33 cellular contexts compared by ENCODE assay signal in the genomic region with DNA sequence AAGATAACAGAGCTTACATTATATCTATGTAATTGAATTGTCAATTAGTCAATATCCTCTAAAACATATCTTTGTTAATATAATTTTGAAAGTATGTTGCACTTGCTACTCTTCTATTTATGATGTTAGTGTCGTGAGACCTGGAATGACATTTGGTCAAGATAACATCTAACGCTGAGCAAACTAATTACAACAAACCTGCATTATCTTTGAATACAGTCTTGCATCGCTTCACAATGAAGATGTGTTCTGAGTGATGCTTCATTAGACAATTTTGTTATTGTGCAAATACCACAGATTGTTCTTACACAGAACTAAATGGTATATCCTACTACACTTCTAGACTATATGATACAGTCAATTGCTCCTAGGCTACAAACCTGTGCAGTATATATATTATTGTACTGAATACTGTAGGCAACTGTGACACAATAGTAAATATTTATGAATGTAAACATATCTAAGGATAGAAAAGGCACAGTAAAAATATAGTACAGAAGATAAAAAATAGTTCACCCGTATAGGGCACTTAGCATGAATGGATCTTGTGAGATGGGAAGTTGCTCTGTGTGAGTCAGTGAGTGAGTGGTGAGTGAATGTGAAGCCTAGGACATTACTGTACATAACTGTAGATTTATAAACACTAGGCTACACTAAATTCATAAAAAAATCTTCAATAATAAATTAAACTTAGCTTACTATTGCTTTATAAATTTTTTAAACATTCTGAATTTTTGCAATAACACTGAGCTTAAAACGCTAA.
DNase-seq lines count a peak whose midpoint lies in the region; ATAC-seq, FAIRE-seq and TF ChIP-seq lines count a peak whose summit lies in the region.
"Had no signal": no experiment of that assay in that cellular context is flagged by ENCODE, and none has a peak within 500 bp of the region (broad histone marks: within the 10 kb centered on the region; RNA-seq: fewer than 3 reads in every experiment).

No MANE protein-coding gene starts in this region.

- H3K4me3 Mint-ChIP-seq in neural progenitor cell: no peak overlapping the region
- H3K4me3 Mint-ChIP-seq: activated CD4-positive, alpha-beta memory T cell treated with anti-CD3 and anti-CD28 coated beads for 36 hours; activated naive CD4-positive, alpha-beta T cell treated with anti-CD3 and anti-CD28 coated beads, Interleukin-2, amount 50 U/mL, for 24 hours; activated T-helper 17 cell treated with anti-CD3 and anti-CD28 coated beads, Interleukin-2, amount 50 U/mL, for 72 hours; CD4-positive, alpha-beta T cell; IgD-negative memory B cell; stimulated activated naive B cell treated with anti-CD40 and anti-IgM and Interleukin-4, amounts not matched to agents 10 μg/mL and 1 μg/mL and 100 μg/mL, for 72 hours had no signal

- H3K9ac ChIP-seq in Karpas-422 (ENCODE audit: low read length) (no peak overlapping the region), GM12878 (ENCODE audit: control insufficient read depth, insufficient read depth, low read length) (no peak overlapping the region), neural progenitor cell (no peak overlapping the region)

- H3K9me3 ChIP-seq in Karpas-422 (ENCODE audit: low read length): peaks cover 5% of the 10 kb centered on the region; the same call in 1 of the 2 replicates
- no peaks in the 10 kb centered on the region for H3K9me3 ChIP-seq in GM12878 (replicated peaks; ENCODE audit: control insufficient read depth, insufficient read depth, low read length)
- H3K9me3 ChIP-seq in esophagus muscularis mucosa: no peaks in the 10 kb centered on the region
- H3K9me3 ChIP-seq in neural progenitor cell (ENCODE audit: low read depth): no peaks in the 10 kb centered on the region
- H3K9me3 ChIP-seq: HAP-1, neutrophil, prostate gland, suprapubic skin had no signal

- H2AFZ ChIP-seq in Karpas-422 (ENCODE audit: low read length): peak overlapping the region; percentile 36
- H2AFZ ChIP-seq in GM12878 (ENCODE audit: control insufficient read depth, low read depth, low read length): no peak overlapping the region
- H2AFZ ChIP-seq in neural progenitor cell (replicated peaks): no peak overlapping the region

- TF ChIP-seq CTCF in GM12878 (IDR thresholded peaks at IDR 0.05 in 2 of 3, conservative IDR thresholded peaks at IDR 0.05 in 1 of 3; ENCODE audit: control insufficient read depth in 2 of 3, extremely low read depth in 1 of 3, insufficient read depth in 1 of 3, low read depth in 3 of 3, low read length in 3 of 3) (no peak), esophagus muscularis mucosa (IDR thresholded peaks at IDR 0.05) (no peak), neural progenitor cell (IDR thresholded peaks at IDR 0.05) (no peak)

- POLR2A ChIA-PET in GM12878 (lab: Charles Lee): no interaction called here

- SMC1A ChIA-PET in GM12878 (lab: Charles Lee; ENCODE audit: uncharacterized antibody, unreplicated experiment): interaction anchor here (0.7 to 2.0 kb wide), 12 partner anchors 10 to 182 kb away, joined by 3 to 10 read pairs (median 4); no protein-coding TSS in a partner anchor

- in situ Hi-C loops in GM12878 (cut with MboI): no loop called here

- no peak overlapping the region for H3K27ac ChIP-seq in Karpas-422 (ENCODE audit: low read length)
- H3K27ac ChIP-seq in GM12878 (ENCODE audit: control insufficient read depth, insufficient read depth): no peak overlapping the region
- H3K27ac ChIP-seq in esophagus muscularis mucosa (replicated peaks in 1 of 4): no peak overlapping the region
- no peak overlapping the region for H3K27ac ChIP-seq in neural progenitor cell
- H3K27ac ChIP-seq: epithelial cell of prostate, neutrophil, prostate gland, suprapubic skin had no signal

- TF ChIP-seq POLR2A in GM12878 (IDR thresholded peaks at IDR 0.05; ENCODE audit: low read depth, low read length) (no peak), esophagus muscularis mucosa (IDR thresholded peaks at IDR 0.05; ENCODE audit: low read depth) (no peak)

- CTCF ChIA-PET in GM12878 (lab: Yijun Ruan, JAX): interaction anchor here (1.4 kb wide), 1 partner anchor 49 kb away, joined by 3 read pairs; no protein-coding TSS in a partner anchor

- no peak overlapping the region for H3K27ac Mint-ChIP-seq in neural progenitor cell
- H3K27ac Mint-ChIP-seq: activated CD4-positive, alpha-beta memory T cell treated with anti-CD3 and anti-CD28 coated beads for 36 hours; activated naive CD4-positive, alpha-beta T cell treated with anti-CD3 and anti-CD28 coated beads, Interleukin-2, amount 50 U/mL, for 24 hours; activated T-helper 17 cell treated with anti-CD3 and anti-CD28 coated beads, Interleukin-2, amount 50 U/mL, for 72 hours; CD4-positive, alpha-beta T cell; IgD-negative memory B cell; stimulated activated naive B cell treated with anti-CD40 and anti-IgM and Interleukin-4, amounts not matched to agents 10 μg/mL and 1 μg/mL and 100 μg/mL, for 72 hours had no signal

- no peaks in the 10 kb centered on the region for H3K27me3 ChIP-seq in Karpas-422 (ENCODE audit: low read length)
- no peaks in the 10 kb centered on the region for H3K27me3 ChIP-seq in GM12878 (replicated peaks in 1 of 2; ENCODE audit: control insufficient read depth in 2 of 2, insufficient read depth in 2 of 2, low read length in 1 of 2)
- no peaks in the 10 kb centered on the region for H3K27me3 ChIP-seq in esophagus muscularis mucosa
- no peaks in the 10 kb centered on the region for H3K27me3 ChIP-seq in neural progenitor cell
- H3K27me3 ChIP-seq: neutrophil, suprapubic skin had no signal

- H3K36me3 ChIP-seq in Karpas-422 (ENCODE audit: insufficient read depth, low read length) (no peaks in the 10 kb centered on the region), GM12878 (ENCODE audit: control insufficient read depth in 2 of 2, insufficient read depth in 2 of 2, low read length in 1 of 2) (no peaks in the 10 kb centered on the region), esophagus muscularis mucosa (no peaks in the 10 kb centered on the region), neural progenitor cell (no peaks in the 10 kb centered on the region)
- H3K36me3 ChIP-seq: HAP-1, neutrophil, prostate gland, suprapubic skin had no signal

- H3K9me2 ChIP-seq in Karpas-422 (replicated peaks; ENCODE audit: insufficient read depth, low read length): no peaks in the 10 kb centered on the region

- H3K36me3 Mint-ChIP-seq in neural progenitor cell: no peaks in the 10 kb centered on the region
- H3K36me3 Mint-ChIP-seq: activated CD4-positive, alpha-beta memory T cell treated with anti-CD3 and anti-CD28 coated beads for 36 hours; activated naive CD4-positive, alpha-beta T cell treated with anti-CD3 and anti-CD28 coated beads, Interleukin-2, amount 50 U/mL, for 24 hours; IgD-negative memory B cell; stimulated activated naive B cell treated with anti-CD40 and anti-IgM and Interleukin-4, amounts not matched to agents 10 μg/mL and 1 μg/mL and 100 μg/mL, for 72 hours had no signal

- no peak overlapping the region for H3K4me3 ChIP-seq in Karpas-422 (ENCODE audit: low read length)
- H3K4me3 ChIP-seq in GM12878: no peak overlapping the region
- H3K4me3 ChIP-seq in esophagus muscularis mucosa: no peak overlapping the region
- H3K4me3 ChIP-seq in neural progenitor cell: no peak overlapping the region
- H3K4me3 ChIP-seq: HAP-1, prostate gland, suprapubic skin had no signal

- H3K79me2 ChIP-seq in Karpas-422 (ENCODE audit: low read length): no peaks in the 10 kb centered on the region
- no peaks in the 10 kb centered on the region for H3K79me2 ChIP-seq in GM12878 (ENCODE audit: control insufficient read depth, insufficient read depth, low read length)
- no peaks in the 10 kb centered on the region for H3K79me2 ChIP-seq in neural progenitor cell (ENCODE audit: low read depth)

- TF ChIP-seq EP300 in GM12878 (IDR thresholded peaks at IDR 0.05; ENCODE audit: borderline replicate concordance in 1 of 2, control insufficient read depth in 1 of 2, low read depth in 2 of 2, low read length in 2 of 2): no peak
- TF ChIP-seq EP300 in esophagus muscularis mucosa (IDR thresholded peaks at IDR 0.05): no peak

- H4K20me1 ChIP-seq in Karpas-422 (ENCODE audit: insufficient read depth, low read depth, low read length) (no peaks in the 10 kb centered on the region), GM12878 (ENCODE audit: control insufficient read depth, insufficient read depth) (no peaks in the 10 kb centered on the region), neural progenitor cell (ENCODE audit: low read depth) (no peaks in the 10 kb centered on the region)

- WGBS in GM12878 (ENCODE audit: insufficient coverage, insufficient replicate concordance, low lambda C conversion rate, missing lambda C conversion rate): 58% methylated on average over 5 of the region's 5 CpGs
- 90% methylated on average over 5 of the region's 5 CpGs for WGBS in esophagus muscularis mucosa

- H3K4me1 ChIP-seq in Karpas-422 (ENCODE audit: low read length) (no peaks in the 10 kb centered on the region), GM12878 (ENCODE audit: control insufficient read depth, insufficient read depth, low read length) (no peaks in the 10 kb centered on the region), esophagus muscularis mucosa (no peaks in the 10 kb centered on the region), neural progenitor cell (peaks cover 3% of the 10 kb centered on the region)
- H3K4me1 ChIP-seq: HAP-1, prostate gland, suprapubic skin had no signal

- intact Hi-C loops in GM12878 (cut with micrococcal nuclease; ENCODE audit: unreplicated experiment): no loop called here
- intact Hi-C loops in esophagus muscularis mucosa (cut with DNase I): no loop called here

- peak; percentile 12; the same call in 1 of the 3 replicates for ATAC-seq in GM12878
- ATAC-seq: activated T-helper 17 cell treated with anti-CD3 and anti-CD28 coated beads, Interleukin-2, amount 50 U/mL, for 72 hours; Right ventricle myocardium inferior; sciatic nerve; stimulated activated naive B cell treated with anti-CD40 and anti-IgM and Interleukin-4, amounts not matched to agents 10 μg/mL and 1 μg/mL and 100 μg/mL, for 72 hours had no signal

- H3F3A ChIP-seq in neural progenitor cell (ENCODE audit: low read depth): no peaks in the 10 kb centered on the region

- no peak for TF ChIP-seq RAD21 in GM12878 (IDR thresholded peaks at IDR 0.05; ENCODE audit: insufficient read depth, low read depth, low read length)

- RAD21 ChIA-PET in GM12878 (lab: Charles Lee; ENCODE audit: unreplicated experiment): interaction anchor here (0.7 to 1.6 kb wide), 2 partner anchors 12 to 196 kb away, joined by 3 to 5 read pairs; no protein-coding TSS in a partner anchor

- peaks cover under 1% of the 10 kb centered on the region for H3K4me1 Mint-ChIP-seq in neural progenitor cell
- H3K4me1 Mint-ChIP-seq: activated naive CD4-positive, alpha-beta T cell treated with anti-CD3 and anti-CD28 coated beads, Interleukin-2, amount 50 U/mL, for 24 hours; activated T-helper 17 cell treated with anti-CD3 and anti-CD28 coated beads, Interleukin-2, amount 50 U/mL, for 72 hours; IgD-negative memory B cell; stimulated activated naive B cell treated with anti-CD40 and anti-IgM and Interleukin-4, amounts not matched to agents 10 μg/mL and 1 μg/mL and 100 μg/mL, for 72 hours had no signal

- no TSS peak for BruUV-seq in GM12878 (replicated peaks; lab: Mats Ljungman, UMichigan)

- DNase-seq in DMS153 (lab: John Stamatoyannopoulos, UW) (peak; percentile 19), DMS153 treated with DMSO at 0.1 percent for 48 hours (lab: John Stamatoyannopoulos, UW; ENCODE audit: unreplicated experiment) (no peak), Karpas-422 (no peak), NCI-H69 (lab: John Stamatoyannopoulos, UW) (peak; percentile 85), GM12878 (ENCODE audit: low read depth, low spot score) (no peak), esophagus muscularis mucosa (ENCODE audit: extremely low spot score) (no peak), EL (no peak), neural progenitor cell (ENCODE audit: low spot score) (no peak)
- DNase-seq: activated CD4-positive, alpha-beta memory T cell treated with anti-CD3 and anti-CD28 coated beads for 36 hours; activated CD8-positive, alpha-beta memory T cell treated with anti-CD3 and anti-CD28 coated beads, Interleukin-2, amount 50 U/mL, for 48 hours; AML-193; amygdala; CD4-positive, alpha-beta T cell; effector CD4-positive, alpha-beta T cell; GF-D8; kidney; NCI-H1048; NCI-H82; OCI-M1; stimulated activated naive B cell treated with anti-CD40 and anti-IgM and Interleukin-4, amounts not matched to agents 10 μg/mL and 1 μg/mL and 100 μg/mL, for 72 hours; T-helper 1 cell had no signal

- no peaks in the 10 kb centered on the region for H3K9me3 Mint-ChIP-seq in neural progenitor cell
- H3K9me3 Mint-ChIP-seq: activated naive CD4-positive, alpha-beta T cell treated with anti-CD3 and anti-CD28 coated beads, Interleukin-2, amount 50 U/mL, for 24 hours had no signal

- H3K4me2 ChIP-seq in Karpas-422 (ENCODE audit: low read depth, low read length, poor library complexity, severe bottlenecking) (no peak overlapping the region), GM12878 (ENCODE audit: control insufficient read depth, insufficient read depth) (no peak overlapping the region), neural progenitor cell (no peak overlapping the region)

- H3K27me3 Mint-ChIP-seq in neural progenitor cell (ENCODE audit: insufficient read depth, low read depth): no peaks in the 10 kb centered on the region
- H3K27me3 Mint-ChIP-seq: activated CD4-positive, alpha-beta memory T cell treated with anti-CD3 and anti-CD28 coated beads for 36 hours; activated naive CD4-positive, alpha-beta T cell treated with anti-CD3 and anti-CD28 coated beads, Interleukin-2, amount 50 U/mL, for 24 hours; activated T-helper 17 cell treated with anti-CD3 and anti-CD28 coated beads, Interleukin-2, amount 50 U/mL, for 72 hours; CD4-positive, alpha-beta T cell; IgD-negative memory B cell; stimulated activated naive B cell treated with anti-CD40 and anti-IgM and Interleukin-4, amounts not matched to agents 10 μg/mL and 1 μg/mL and 100 μg/mL, for 72 hours had no signal

- peak; percentile 75 for FAIRE-seq in GM12878 (lab: Jason Lieb, UNC)
- FAIRE-seq: bronchial epithelial cell, colon had no signal

Comparison
In these comparisons a context has a peak if more than half of its experiments do, and no peak if none do; other contexts are left out.
1. DNase-seq: peak in DMS153 (single experiment) and NCI-H69 (single experiment); none in DMS153 treated with DMSO at 0.1 percent for 48 hours (single experiment), Karpas-422 (single experiment), GM12878 (single experiment), esophagus muscularis mucosa (single experiment), EL (single experiment) and neural progenitor cell (single experiment).